ENCODE assay signal across 8 cellular contexts in genomic region chr7:152394214-152394613, GRCh38. TPM values are rescaled to one million over a fixed set of nuclear protein-coding genes. Genes with fewer than 3 reads are reported as not detected.
A peak's percentile ranks its signal among the peaks of the same experiment; 100 is the strongest.
DNase-seq lines count a peak whose midpoint lies in the region; ATAC-seq, FAIRE-seq and TF ChIP-seq lines count a peak whose summit lies in the region.
"Not testable (repeated sequence)": the region's sequence is repeated elsewhere in the genome, so short reads cannot be mapped to it uniquely, and the experiment has no call there.

No MANE protein-coding gene starts in this region.

- not testable (repeated sequence) for H3K36me3 Mint-ChIP-seq in Calu3 (ENCODE audit: insufficient read depth, unreplicated experiment)

- H3K27ac ChIP-seq in HepG2 (ENCODE audit: extremely low read length, insufficient read depth, low read length); parathyroid adenoma; upper lobe of right lung: not testable (repeated sequence)

- POLR2A ChIA-PET in HepG2 (lab: Yijun Ruan, JAX): not testable (repeated sequence)

- H3K9ac ChIP-seq in HepG2 (ENCODE audit: insufficient read depth, low read depth, low read length); parathyroid adenoma: not testable (repeated sequence)

- ATAC-seq in SK-N-SH treated with all-trans-retinoic acid at 6 μM for 48 hours (peak; percentile 96), HepG2 (peak; percentile 96), upper lobe of right lung (peak; percentile 87)

- not testable (repeated sequence) for H3K36me3 ChIP-seq in bronchial epithelial cell (ENCODE audit: control insufficient read depth, insufficient read depth, low read length); HepG2 (replicated peaks in 1 of 2; ENCODE audit: control insufficient read depth in 1 of 2, insufficient read depth in 2 of 2, low read length in 2 of 2); parathyroid adenoma (ENCODE audit: control insufficient read depth, insufficient read depth, low read length); upper lobe of right lung

- not testable (repeated sequence) for H2AFZ ChIP-seq in HepG2 (ENCODE audit: low read length); parathyroid adenoma

- TF ChIP-seq POLR2A in HepG2 (IDR thresholded peaks at IDR 0.05; ENCODE audit: insufficient read depth in 1 of 2, low read depth in 2 of 2, low read length in 2 of 2): not testable (repeated sequence)

- not testable (repeated sequence) for H3K27ac Mint-ChIP-seq in Calu3 (ENCODE audit: unreplicated experiment)

- WGBS in HepG2 (ENCODE audit: low lambda C conversion rate): 43% methylated on average over 3 of the region's 3 CpGs

- BruUV-seq in Calu3 (replicated peaks; lab: Mats Ljungman, UMichigan); HepG2 (replicated peaks; lab: Mats Ljungman, UMichigan): not testable (repeated sequence)

- not testable (repeated sequence) for H4K20me1 ChIP-seq in HepG2 (ENCODE audit: insufficient read depth, low read length)

- not testable (repeated sequence) for H3K4me1 ChIP-seq in HepG2 (ENCODE audit: insufficient read depth, low read length); upper lobe of right lung
- peaks cover 15% of the 10 kb centered on the region for H3K4me1 ChIP-seq in parathyroid adenoma

- not testable (repeated sequence) for H3K9me3 Mint-ChIP-seq in Calu3 (ENCODE audit: low read depth, unreplicated experiment)

- H3K27me3 Mint-ChIP-seq in Calu3 (ENCODE audit: unreplicated experiment): not testable (repeated sequence)

- CTCF ChIA-PET in Calu3 (lab: Charles Lee): interaction anchor here (0.5 to 0.6 kb wide), 3 partner anchors 14 to 35 kb away, joined by 3 to 7 read pairs (median 3); no protein-coding TSS in a partner anchor
- CTCF ChIA-PET in HepG2 (lab: Yijun Ruan, JAX; ENCODE audit: low intra/inter-chr PET ratio, low total read pairs): interaction anchor here (0.8 kb wide), 1 partner anchor 52 kb away, joined by 3 read pairs; no protein-coding TSS in a partner anchor

- not testable (repeated sequence) for TF ChIP-seq CTCF in Calu3 (IDR thresholded peaks at IDR 0.05; ENCODE audit: unreplicated experiment)
- TF ChIP-seq CTCF in bronchial epithelial cell (IDR thresholded peaks at IDR 0.05; ENCODE audit: insufficient read depth, low read length, severe bottlenecking): peak; percentile 62
- TF ChIP-seq CTCF in HepG2 (CRISPR knock-in tag; IDR thresholded peaks at IDR 0.05): peak; percentile 39; the same call in 1 of the 2 replicates
- peak; percentile 38 for TF ChIP-seq CTCF in parathyroid adenoma (IDR thresholded peaks at IDR 0.05)
- TF ChIP-seq CTCF in upper lobe of right lung (IDR thresholded peaks at IDR 0.05): peak; percentile 47

- not testable (repeated sequence) for FAIRE-seq in bronchial epithelial cell (lab: Jason Lieb, UNC); HepG2 (lab: Jason Lieb, UNC)

- intact Hi-C loops in Calu3 (cut with micrococcal nuclease; ENCODE audit: unreplicated experiment); HepG2 (cut with micrococcal nuclease; ENCODE audit: unreplicated experiment); upper lobe of right lung (cut with DNase I): not testable (repeated sequence)

- not testable (repeated sequence) for H3K27me3 ChIP-seq in bronchial epithelial cell (ENCODE audit: control insufficient read depth, insufficient read depth, low read length); HepG2 (ENCODE audit: control insufficient read depth in 1 of 2, insufficient read depth in 2 of 2, low read length in 2 of 2); parathyroid adenoma (ENCODE audit: control insufficient read depth, insufficient read depth, low read length); upper lobe of right lung

- peaks cover 37% of the 10 kb centered on the region for H3K4me1 Mint-ChIP-seq in Calu3 (ENCODE audit: low read depth, unreplicated experiment)

- TF ChIP-seq EP300 in HepG2 (IDR thresholded peaks at IDR 0.05; ENCODE audit: low read depth in 2 of 2, low read length in 2 of 2); HepG2 (CRISPR knock-in tag; IDR thresholded peaks at IDR 0.05; ENCODE audit: borderline replicate concordance): not testable (repeated sequence)

- in situ Hi-C loops in HepG2 (cut with HindIII; ENCODE audit: extremely low pct_ligation_motif_present, low pct_unique_long_range_greater_than_20kb): not testable (repeated sequence)

- H3K4me2 ChIP-seq in HepG2 (ENCODE audit: low read depth, low read length); parathyroid adenoma (ENCODE audit: low read length): not testable (repeated sequence)

- H3K9me3 ChIP-seq in HepG2 (ENCODE audit: low read length); parathyroid adenoma (ENCODE audit: control insufficient read depth, low read length); upper lobe of right lung: not testable (repeated sequence)

- not testable (repeated sequence) for TF ChIP-seq RAD21 in HepG2 (CRISPR knock-in tag; IDR thresholded peaks at IDR 0.05)

- peak; percentile 43 for DNase-seq in Calu3
- DNase-seq in HuH-7 (ENCODE audit: low spot score): peak; percentile 24
- DNase-seq in bronchial epithelial cell (ENCODE audit: low read depth): not testable (repeated sequence)
- peak; percentile 74 for DNase-seq in foreskin melanocyte
- DNase-seq in HepG2 (ENCODE audit: low spot score): peak; percentile 42
- DNase-seq in upper lobe of right lung: peak; percentile 18

- not testable (repeated sequence) for H3K4me3 Mint-ChIP-seq in Calu3 (ENCODE audit: low read depth, unreplicated experiment)

- H3K4me3 ChIP-seq in bronchial epithelial cell (ENCODE audit: low read depth, low read length); HepG2 (replicated peaks in 1 of 3; ENCODE audit: insufficient read depth in 1 of 3, low read depth in 2 of 3, low read length in 3 of 3); parathyroid adenoma (ENCODE audit: low read depth, low read length); upper lobe of right lung: not testable (repeated sequence)

- H3K79me2 ChIP-seq in HepG2 (ENCODE audit: insufficient read depth, low read length) (peaks cover 61% of the 10 kb centered on the region), parathyroid adenoma (peaks cover 62% of the 10 kb centered on the region)

TF ChIP-seq in SK-N-SH treated with all-trans-retinoic acid at 6 μM for 48 hours, 23 proteins besides CTCF, POLR2A, EP300 and RAD21:
- 0 out of 2 replicates have a peak, but pooled peaks have one; percentile 27 for TF ChIP-seq ZNF70 (CRISPR knock-in tag; IDR thresholded peaks at IDR 0.05)

TF ChIP-seq in HepG2, 621 proteins besides CTCF, POLR2A, EP300 and RAD21:
- peak; percentile 99 for TF ChIP-seq TEAD3 (CRISPR knock-in tag; optimal IDR thresholded peaks at IDR 0.05; ENCODE audit: borderline replicate concordance)
- 0 out of 4 replicates have a peak, but pooled peaks of 1 of the 2 experiments have one; percentile 20 for TF ChIP-seq MAFK (conservative IDR thresholded peaks at IDR 0.05 in 1 of 2, IDR thresholded peaks at IDR 0.05 in 1 of 2; ENCODE audit: low read length in 2 of 2)
- TF ChIP-seq MAFF (IDR thresholded peaks at IDR 0.05; ENCODE audit: low read depth, low read length): 0 out of 2 replicates have a peak, but pooled peaks have one; percentile 8
TF ChIP-seq in HepG2: peak in this region for 3; not testable (repeated sequence) for 618.

RNA-seq across cellular contexts. Expression of gene KMT2C, which starts 41.6 kb away (rescaled TPM):
- total RNA-seq in Calu3 (2022) (71.1 and 73.4 TPM in 2 replicates), bronchial epithelial cell (21.1 and 32.1 TPM in 2 replicates), HepG2 (2016; rRNA removed; fragmentation: Illumina TruSeq; extraction: Trizol) (14.4 and 22.9 TPM in 2 replicates), upper lobe of right lung (99.0 TPM)
- total RNA-seq in HepG2 (2016; cell fraction: cytosol; rRNA removed; fragmentation: Illumina TruSeq; extraction: Trizol; ENCODE audit: low read depth): 27.0 and 27.7 TPM in 2 replicates
- total RNA-seq in HepG2 (2016; cell fraction: insoluble cytoplasmic fraction; rRNA removed; fragmentation: Illumina TruSeq; extraction: Trizol): 14.4 and 19.1 TPM in 2 replicates
- 17.0 and 21.9 TPM in 2 replicates for total RNA-seq in HepG2 (2016; cell fraction: membrane; rRNA removed; fragmentation: Illumina TruSeq; extraction: Trizol)
- total RNA-seq in HepG2 (2016; cell fraction: nucleus; rRNA removed; fragmentation: Illumina TruSeq; extraction: Trizol): 48.1 and 51.6 TPM in 2 replicates
- 7.1 and 7.5 TPM in 2 replicates for polyA plus RNA-seq in HepG2 (2011; rRNA removed)
- 4.1 and 6.3 TPM in 2 replicates for polyA plus RNA-seq in HepG2 (2011; cell fraction: cytosol; rRNA removed)
- polyA plus RNA-seq in HepG2 (2011; cell fraction: nucleus; rRNA removed): 15.2 and 17.5 TPM in 2 replicates
- polyA plus RNA-seq in HepG2 (2012): 11.9 and 12.7 TPM in 2 replicates
- polyA plus RNA-seq in HepG2 (2016; cell fraction: cytosol; fragmentation: Illumina TruSeq; extraction: Trizol; ENCODE audit: low read depth): 0.25 and 0.36 TPM in 2 replicates
- 5.8 and 7.4 TPM in 2 replicates for polyA plus RNA-seq in HepG2 (2016; cell fraction: insoluble cytoplasmic fraction; fragmentation: Illumina TruSeq; extraction: Trizol; ENCODE audit: low read depth)
- 0.54 and 1.00 TPM in 2 replicates for polyA plus RNA-seq in HepG2 (2016; cell fraction: membrane; fragmentation: Illumina TruSeq; extraction: Trizol; ENCODE audit: low read depth)
- 14.9 and 20.0 TPM in 2 replicates for polyA plus RNA-seq in HepG2 (2016; cell fraction: nucleus; fragmentation: Illumina TruSeq; extraction: Trizol; ENCODE audit: insufficient read depth, low read depth)
- 22.0 and 25.5 TPM in 2 replicates for polyA minus RNA-seq in HepG2 (2011; rRNA and poly(A)+ RNA removed; ENCODE audit: low replicate concordance)
- 17.4 and 19.6 TPM in 2 replicates for polyA minus RNA-seq in HepG2 (2011; cell fraction: cytosol; rRNA and poly(A)+ RNA removed)
- polyA minus RNA-seq in HepG2 (2011; cell fraction: nucleus; rRNA and poly(A)+ RNA removed): 87.2 and 102 TPM in 2 replicates
